In genomic region chr9:124414612-124415011, GRCh38 we compare ENCODE assay signal across 8 cellular contexts. TPM values are rescaled to one million over a fixed set of nuclear protein-coding genes. Genes with fewer than 3 reads are reported as not detected.
DNase-seq lines count a peak whose midpoint lies in the region; ATAC-seq and TF ChIP-seq lines count a peak whose summit lies in the region.

No MANE protein-coding gene starts in this region.

- peaks cover 45% of the 10 kb centered on the region for H3K36me3 Mint-ChIP-seq in activated CD4-positive, alpha-beta T cell treated with anti-CD3 and anti-CD28 coated beads, Interleukin-2, amount 10 ng/mL, durations not matched to agents 24 days and 14 days (ENCODE audit: low read depth)
- peaks cover 30 to 34% of the 10 kb centered on the region in 2 donors for H3K36me3 Mint-ChIP-seq in activated naive CD4-positive, alpha-beta T cell treated with anti-CD3 and anti-CD28 coated beads, Interleukin-2, amount 50 U/mL, for 72 hours

- H3K27ac ChIP-seq in testis = peak overlapping the region; percentile 60 to 68

- peak overlapping the region; percentile 95 for H3K27ac Mint-ChIP-seq in activated CD4-positive, alpha-beta T cell treated with anti-CD3 and anti-CD28 coated beads, Interleukin-2, amount 10 ng/mL, durations not matched to agents 24 days and 14 days
- peak overlapping the region; percentile 98 to 99 for H3K27ac Mint-ChIP-seq in activated naive CD4-positive, alpha-beta T cell treated with anti-CD3 and anti-CD28 coated beads, Interleukin-2, amount 50 U/mL, for 72 hours

- WGBS in testis, 2 donors = 7 to 11% methylated on average over 13 of the region's 13 CpGs

- H3K9me3 ChIP-seq in testis = no peaks in the 10 kb centered on the region

- H3K4me3 ChIP-seq in kidney epithelial cell (ENCODE audit: low read depth, low read length) = peak overlapping the region; percentile 80
- peak overlapping the region; percentile 79 to 97 for H3K4me3 ChIP-seq in testis

- H3K36me3 ChIP-seq in kidney epithelial cell (ENCODE audit: control insufficient read depth, insufficient read depth, low read length) (peaks cover 2% of the 10 kb centered on the region), testis (ENCODE audit: low read depth, missing control alignments) (no peaks in the 10 kb centered on the region)

- peaks cover 8% of the 10 kb centered on the region for H3K4me1 ChIP-seq in testis

- H3K27me3 ChIP-seq in kidney epithelial cell (ENCODE audit: control insufficient read depth, insufficient read depth, low read length) (no peaks in the 10 kb centered on the region), testis (no peaks in the 10 kb centered on the region)

- H3K4me1 Mint-ChIP-seq in activated CD4-positive, alpha-beta T cell treated with anti-CD3 and anti-CD28 coated beads, Interleukin-2, amount 10 ng/mL, durations not matched to agents 24 days and 14 days = peaks cover 26% of the 10 kb centered on the region

- H3K27me3 Mint-ChIP-seq in activated CD4-positive, alpha-beta T cell treated with anti-CD3 and anti-CD28 coated beads, Interleukin-2, amount 10 ng/mL, durations not matched to agents 24 days and 14 days = no peaks in the 10 kb centered on the region

- H3K4me3 Mint-ChIP-seq in activated CD4-positive, alpha-beta T cell treated with anti-CD3 and anti-CD28 coated beads, Interleukin-2, amount 10 ng/mL, durations not matched to agents 24 days and 14 days = peak overlapping the region; percentile 96

- TF ChIP-seq CTCF in kidney epithelial cell (IDR thresholded peaks at IDR 0.05; ENCODE audit: insufficient read depth, low read length, poor library complexity, severe bottlenecking) = no peak
- no peak for TF ChIP-seq CTCF in testis (IDR thresholded peaks at IDR 0.05)

- H3K9me3 Mint-ChIP-seq in activated CD4-positive, alpha-beta T cell treated with anti-CD3 and anti-CD28 coated beads, Interleukin-2, amount 10 ng/mL, durations not matched to agents 24 days and 14 days = peaks cover 4% of the 10 kb centered on the region
- H3K9me3 Mint-ChIP-seq in activated naive CD4-positive, alpha-beta T cell treated with anti-CD3 and anti-CD28 coated beads, Interleukin-2, amount 50 U/mL, for 72 hours = peaks cover 0 to 5% of the 10 kb centered on the region in 2 donors

- no peak for ATAC-seq in activated naive CD4-positive, alpha-beta T cell treated with anti-CD3 and anti-CD28 coated beads, Interleukin-2, amount 50 U/mL, for 72 hours
- no peak for ATAC-seq in GM21619 (IDR thresholded peaks at IDR 0.05; ENCODE audit: unreplicated experiment)

- no peak for TF ChIP-seq POLR2A in testis (IDR thresholded peaks at IDR 0.05)

- intact Hi-C loops in activated CD4-positive, alpha-beta T cell treated with anti-CD3 and anti-CD28 coated beads, Interleukin-2, amount 10 ng/mL, durations not matched to agents 24 days and 14 days (cut with micrococcal nuclease) = loop anchor here (2.0 to 10.0 kb wide), 4 partner anchors 450 to 1470 kb away; partner anchors contain the start of genes ARPC5L, DENND1A, RABGAP1 and RPL35
- intact Hi-C loops in testis (cut with DNase I; ENCODE audit: low total_unique reads) = no loop called here

- DNase-seq in activated CD4-positive, alpha-beta T cell treated with anti-CD3 and anti-CD28 coated beads, Interleukin-2, amount 10 ng/mL, durations not matched to agents 24 days and 14 days = no peak
- DNase-seq in activated CD4-positive, alpha-beta T cell treated with anti-CD3 and anti-CD28 coated beads, Interleukin-2, amount 50 U/mL, for 48 hours = no peak
- no peak for DNase-seq in activated naive CD4-positive, alpha-beta T cell treated with anti-CD3 and anti-CD28 coated beads, Interleukin-2, amount 50 U/mL, for 72 hours (ENCODE audit: low spot score in 2 of 2)
- no peak for DNase-seq in kidney epithelial cell (ENCODE audit: low read depth)
- no peak for DNase-seq in testis
- DNase-seq in NCI-H2081 treated with DMSO at 0.1 percent for 48 hours (lab: John Stamatoyannopoulos, UW) = no peak
- DNase-seq in Kasumi-1 (lab: John Stamatoyannopoulos, UW) = no peak

RNA-seq across cellular contexts. Expression of gene PSMB7, which starts 0.6 kb away (rescaled TPM):
- total RNA-seq in activated CD4-positive, alpha-beta T cell treated with anti-CD3 and anti-CD28 coated beads, Interleukin-2, amount 10 ng/mL, durations not matched to agents 24 days and 14 days = 223 and 225 TPM in 2 replicates
- 100 to 1,000 TPM; 158 to 167 TPM for total RNA-seq in activated naive CD4-positive, alpha-beta T cell treated with anti-CD3 and anti-CD28 coated beads, Interleukin-2, amount 50 U/mL, for 72 hours
- total RNA-seq in kidney epithelial cell (364 and 419 TPM in 2 replicates), testis (100 to 1,000 TPM; 156 to 188 TPM)
- 310 TPM for polyA plus RNA-seq in testis (ENCODE audit: insufficient read depth, low read depth, low replicate concordance)

RNA-seq across cellular contexts. Expression of gene ADGRD2, which starts 35.6 kb away (rescaled TPM):
- total RNA-seq in activated CD4-positive, alpha-beta T cell treated with anti-CD3 and anti-CD28 coated beads, Interleukin-2, amount 10 ng/mL, durations not matched to agents 24 days and 14 days = not detected in 2 replicates
- not detected for total RNA-seq in activated naive CD4-positive, alpha-beta T cell treated with anti-CD3 and anti-CD28 coated beads, Interleukin-2, amount 50 U/mL, for 72 hours
- total RNA-seq in kidney epithelial cell = not detected in 2 replicates
- total RNA-seq in testis = under 1 TPM; 0.31 to 0.74 TPM
- 1.5 TPM for polyA plus RNA-seq in testis (ENCODE audit: insufficient read depth, low read depth, low replicate concordance)
